ENCODE assay signal across 29 cellular contexts in genomic region chr12:79098530-79098929, GRCh38.
DNase-seq lines count a peak whose midpoint lies in the region; ATAC-seq and TF ChIP-seq lines count a peak whose summit lies in the region.
"Had no signal": no experiment of that assay in that cellular context is flagged by ENCODE, and none has a peak within 500 bp of the region (broad histone marks: within the 10 kb centered on the region; RNA-seq: fewer than 3 reads in every experiment).

No MANE protein-coding gene starts in this region.

- intact Hi-C loops in CD14-positive monocyte (cut with micrococcal nuclease): no loop called here

- no peaks in the 10 kb centered on the region for H3K9me3 ChIP-seq in adipocyte (ENCODE audit: control insufficient read depth, low read length)
- no peaks in the 10 kb centered on the region for H3K9me3 ChIP-seq in HAP-1
- H3K9me3 ChIP-seq: breast epithelium, colonic mucosa, heart right ventricle, mucosa of descending colon, thoracic aorta had no signal

- H3K36me3 ChIP-seq in adipocyte (ENCODE audit: control insufficient read depth, insufficient read depth, low read length, severe bottlenecking) (no peaks in the 10 kb centered on the region), HAP-1 (replicated peaks) (no peaks in the 10 kb centered on the region)
- H3K36me3 ChIP-seq: breast epithelium, colonic mucosa, heart right ventricle, thoracic aorta had no signal

- peak; percentile 10 to 48 for DNase-seq in NCI-H2081 (lab: John Stamatoyannopoulos, UW)
- no peak for DNase-seq in NCI-H2081 treated with DMSO at 0.1 percent for 48 hours (lab: John Stamatoyannopoulos, UW)
- peak; percentile 41 for DNase-seq in LHCN-M2 (ENCODE audit: low read depth)
- peak; percentile 4 for DNase-seq in adipocyte (ENCODE audit: low read depth)
- peak; percentile 4 for DNase-seq in fibroblast of the conjunctiva (ENCODE audit: low read depth)
- DNase-seq in HAP-1 (ENCODE audit: low spot score in 2 of 2): no peak
- no peak for DNase-seq in CD14-positive monocyte (ENCODE audit: low spot score)
- DNase-seq: activated CD4-positive, alpha-beta T cell treated with anti-CD3 and anti-CD28 coated beads, Interleukin-2, amount 10 ng/mL, durations not matched to agents 7 days and 5 days; activated gamma-delta T cell treated with Interleukin-2 at 50 U/mL for 16 hours; activated T-cell treated with anti-CD3 and anti-CD28 coated beads, Interleukin-2, amount 50 U/mL, for 24 hours; AML-193; CD8-positive, alpha-beta T cell; colonic mucosa; effector memory CD4-positive, alpha-beta T cell; foreskin melanocyte; H9; heart right ventricle; mucosa of descending colon; NCI-H1417; NCI-H774; PC-3; SHP77 treated with DMSO at 0.1 percent for 48 hours; T1000 had no signal

- no peak overlapping the region for H3K4me3 Mint-ChIP-seq in CD14-positive monocyte
- H3K4me3 Mint-ChIP-seq: activated CD4-positive, alpha-beta T cell treated with anti-CD3 and anti-CD28 coated beads, Interleukin-2, amount 10 ng/mL, durations not matched to agents 7 days and 5 days; activated T-cell treated with anti-CD3 and anti-CD28 coated beads, Interleukin-2, amount 50 U/mL, for 24 hours; CD8-positive, alpha-beta T cell; H9; nephron; stimulated activated naive CD8-positive, alpha-beta T cell treated with anti-CD3 and anti-CD28 coated beads, Interleukin-15, Interleukin-2, amounts not matched to agents 100 ng/mL and 50 ng/mL, for 24 hours; WTC11 had no signal

- ATAC-seq in GM21526 (IDR thresholded peaks at IDR 0.05; ENCODE audit: low FRiP score, unreplicated experiment): no peak
- ATAC-seq: CD8-positive, alpha-beta T cell; heart right ventricle; mucosa of descending colon; PC-3; WTC11 had no signal

- no peak overlapping the region for H3K9ac ChIP-seq in adipocyte (ENCODE audit: low read length)

- peaks cover 0 to 1% (median 0%) of the 10 kb centered on the region in 3 donors for H3K27me3 Mint-ChIP-seq in CD14-positive monocyte (ENCODE audit: low read depth in 3 of 3)
- H3K27me3 Mint-ChIP-seq: activated CD4-positive, alpha-beta T cell treated with anti-CD3 and anti-CD28 coated beads, Interleukin-2, amount 10 ng/mL, durations not matched to agents 7 days and 5 days; activated T-cell treated with anti-CD3 and anti-CD28 coated beads, Interleukin-2, amount 50 U/mL, for 24 hours; stimulated activated naive CD8-positive, alpha-beta T cell treated with anti-CD3 and anti-CD28 coated beads, Interleukin-15, Interleukin-2, amounts not matched to agents 100 ng/mL and 50 ng/mL, for 24 hours had no signal

- H3K4me3 ChIP-seq in adipocyte (ENCODE audit: low read length) (no peak overlapping the region), HAP-1 (no peak overlapping the region)
- H3K4me3 ChIP-seq: breast epithelium, colonic mucosa, heart right ventricle, mucosa of descending colon, thoracic aorta had no signal

- H3K9me3 Mint-ChIP-seq in CD14-positive monocyte: peaks cover 0 to 2% (median 0%) of the 10 kb centered on the region in 7 donors
- H3K9me3 Mint-ChIP-seq: activated CD4-positive, alpha-beta T cell treated with anti-CD3 and anti-CD28 coated beads, Interleukin-2, amount 10 ng/mL, durations not matched to agents 7 days and 5 days; activated T-cell treated with anti-CD3 and anti-CD28 coated beads, Interleukin-2, amount 50 U/mL, for 24 hours; CD8-positive, alpha-beta T cell; H9; nephron; WTC11 had no signal

- no peaks in the 10 kb centered on the region for H3K4me1 ChIP-seq in adipocyte (ENCODE audit: control insufficient read depth, insufficient read depth, low read length)
- no peaks in the 10 kb centered on the region for H3K4me1 ChIP-seq in HAP-1
- H3K4me1 ChIP-seq: breast epithelium, colonic mucosa, heart right ventricle had no signal

- TF ChIP-seq CTCF in CD14-positive monocyte (IDR thresholded peaks at IDR 0.05): no peak

- in situ Hi-C loops in HAP-1 (cut with MboI; ENCODE audit: low sequenced_read_pairs): no loop called here

- H3K36me3 Mint-ChIP-seq in CD14-positive monocyte: no peaks in the 10 kb centered on the region
- H3K36me3 Mint-ChIP-seq: CD8-positive, alpha-beta T cell; WTC11 had no signal

- H3K27me3 ChIP-seq in adipocyte (replicated peaks; ENCODE audit: control insufficient read depth, insufficient read depth, low read length) (no peaks in the 10 kb centered on the region), HAP-1 (ENCODE audit: low read depth) (no peaks in the 10 kb centered on the region)
- H3K27me3 ChIP-seq: breast epithelium, colonic mucosa had no signal

- H3K4me1 Mint-ChIP-seq in CD14-positive monocyte: no peaks in the 10 kb centered on the region
- H3K4me1 Mint-ChIP-seq: activated CD4-positive, alpha-beta T cell treated with anti-CD3 and anti-CD28 coated beads, Interleukin-2, amount 10 ng/mL, durations not matched to agents 7 days and 5 days; nephron had no signal

- no peak overlapping the region for H3K27ac Mint-ChIP-seq in CD14-positive monocyte
- H3K27ac Mint-ChIP-seq: activated CD4-positive, alpha-beta T cell treated with anti-CD3 and anti-CD28 coated beads, Interleukin-2, amount 10 ng/mL, durations not matched to agents 7 days and 5 days; activated T-cell treated with anti-CD3 and anti-CD28 coated beads, Interleukin-2, amount 50 U/mL, for 24 hours; CD8-positive, alpha-beta T cell; H9; nephron; stimulated activated naive CD8-positive, alpha-beta T cell treated with anti-CD3 and anti-CD28 coated beads, Interleukin-15, Interleukin-2, amounts not matched to agents 100 ng/mL and 50 ng/mL, for 24 hours; WTC11 had no signal

Comparison
In these comparisons a context has a peak if more than half of its experiments do, and no peak if none do; other contexts are left out.
1. DNase-seq: peak in NCI-H2081 (2 of 2), LHCN-M2 (single experiment), adipocyte (single experiment) and fibroblast of the conjunctiva (single experiment); none in NCI-H2081 treated with DMSO at 0.1 percent for 48 hours (single experiment), HAP-1 (0 of 2) and CD14-positive monocyte (single experiment).